ENCODE assay signal across 16 cellular contexts in genomic region chr21:36783612-36784383, GRCh38.
DNase-seq lines count a peak whose midpoint lies in the region; ATAC-seq and TF ChIP-seq lines count a peak whose summit lies in the region.
"Had no signal": no experiment of that assay in that cellular context is flagged by ENCODE, and none has a peak within 500 bp of the region (broad histone marks: within the 10 kb centered on the region; RNA-seq: fewer than 3 reads in every experiment).

No MANE protein-coding gene starts in this region.

- no peak overlapping the region for H3K27ac Mint-ChIP-seq in stimulated activated naive B cell treated with anti-CD40 and anti-IgM and Interleukin-4, amounts not matched to agents 10 μg/mL and 1 μg/mL and 100 μg/mL, for 72 hours
- H3K27ac Mint-ChIP-seq: activated B cell treated with CpG ODN at 0.5 μM for 24 hours had no signal

- no peak overlapping the region for H3K4me3 ChIP-seq in esophagus (ENCODE audit: low read depth in 1 of 2, low read length in 2 of 2)
- H3K4me3 ChIP-seq in skeletal muscle cell (ENCODE audit: low read depth, low read length): no peak overlapping the region
- H3K4me3 ChIP-seq: HAP-1, Peyer's patch had no signal

- peaks cover 0 to 2% of the 10 kb centered on the region in 2 donors for H3K9me3 Mint-ChIP-seq in stimulated activated naive B cell treated with anti-CD40 and anti-IgM and Interleukin-4, amounts not matched to agents 10 μg/mL and 1 μg/mL and 100 μg/mL, for 72 hours
- H3K9me3 Mint-ChIP-seq: activated B cell treated with CpG ODN at 0.5 μM for 24 hours had no signal

- WGBS in esophagus, 2 donors: 88% methylated on average over 8 of the region's 8 CpGs

- ATAC-seq in HG03095 (IDR thresholded peaks at IDR 0.05; ENCODE audit: unreplicated experiment) (no peak), left lobe of liver (no peak)
- ATAC-seq in stimulated activated naive B cell treated with anti-CD40 and anti-IgM and Interleukin-4, amounts not matched to agents 10 μg/mL and 1 μg/mL and 100 μg/mL, for 72 hours (replicated peaks): no peak

- H3K4me3 Mint-ChIP-seq in stimulated activated naive B cell treated with anti-CD40 and anti-IgM and Interleukin-4, amounts not matched to agents 10 μg/mL and 1 μg/mL and 100 μg/mL, for 72 hours: no peak overlapping the region
- H3K4me3 Mint-ChIP-seq: activated B cell treated with CpG ODN at 0.5 μM for 24 hours, neural crest cell had no signal

- peaks cover 3 to 12% of the 10 kb centered on the region in 2 donors for H3K4me1 ChIP-seq in esophagus (ENCODE audit: control insufficient read depth in 2 of 2, insufficient read depth in 2 of 2, low read length in 1 of 2)
- H3K4me1 ChIP-seq: Peyer's patch had no signal

- no peaks in the 10 kb centered on the region for H3K27me3 ChIP-seq in esophagus (ENCODE audit: control insufficient read depth in 1 of 2, insufficient read depth in 2 of 2, low read length in 2 of 2)
- H3K27me3 ChIP-seq: Peyer's patch had no signal

- no peaks in the 10 kb centered on the region for H3K9me3 ChIP-seq in esophagus (ENCODE audit: control insufficient read depth in 2 of 2, insufficient read depth in 1 of 2, low read depth in 1 of 2, low read length in 1 of 2)
- H3K9me3 ChIP-seq: HAP-1, Peyer's patch had no signal

- H3K27ac ChIP-seq in RWPE1 (peak overlapping the region; percentile 74), esophagus (ENCODE audit: low read depth in 2 of 2, low read length in 1 of 2) (peak overlapping the region; percentile 54 to 66)
- H3K27ac ChIP-seq: HL-60, Peyer's patch had no signal

- H3K36me3 Mint-ChIP-seq in stimulated activated naive B cell treated with anti-CD40 and anti-IgM and Interleukin-4, amounts not matched to agents 10 μg/mL and 1 μg/mL and 100 μg/mL, for 72 hours: peaks cover 0 to 12% of the 10 kb centered on the region in 2 donors

- DNase-seq in NCI-H2029 (lab: John Stamatoyannopoulos, UW): peak; percentile 35
- no peak for DNase-seq in NCI-H2029 treated with DMSO at 0.1 percent for 48 hours (lab: John Stamatoyannopoulos, UW)
- peak; percentile 85 for DNase-seq in RWPE1 (ENCODE audit: low spot score)
- DNase-seq in skeletal muscle cell (ENCODE audit: low read depth): peak; percentile 47
- DNase-seq in stimulated activated naive B cell treated with anti-CD40 and anti-IgM and Interleukin-4, amounts not matched to agents 10 μg/mL and 1 μg/mL and 100 μg/mL, for 72 hours: no peak
- no peak for DNase-seq in left lobe of liver (ENCODE audit: low spot score)
- DNase-seq: activated B cell treated with CpG ODN at 0.5 μM for 24 hours, activated gamma-delta T cell treated with Interleukin-2 at 50 U/mL for 16 hours, GDM1, NCI-H1436 treated with DMSO at 0.1 percent for 48 hours had no signal

- no peaks in the 10 kb centered on the region for H3K4me1 Mint-ChIP-seq in stimulated activated naive B cell treated with anti-CD40 and anti-IgM and Interleukin-4, amounts not matched to agents 10 μg/mL and 1 μg/mL and 100 μg/mL, for 72 hours
- H3K4me1 Mint-ChIP-seq: activated B cell treated with CpG ODN at 0.5 μM for 24 hours had no signal

- no peak for TF ChIP-seq CTCF in RWPE1 (conservative IDR thresholded peaks at IDR 0.05; ENCODE audit: low read depth)

- no peaks in the 10 kb centered on the region for H3K36me3 ChIP-seq in esophagus (ENCODE audit: control insufficient read depth in 2 of 2, insufficient read depth in 2 of 2, low read length in 1 of 2)
- H3K36me3 ChIP-seq: HAP-1, Peyer's patch had no signal

- POLR2A ChIA-PET in RWPE1 (lab: Yijun Ruan, JAX; ENCODE audit: low non-redundant PET): no interaction called here

- CTCF ChIA-PET in RWPE1 (lab: Yijun Ruan, JAX): interaction anchor here (0.6 to 0.7 kb wide), 2 partner anchors 11 to 24 kb away, joined by 3 to 4 read pairs; no protein-coding TSS in a partner anchor

- no peaks in the 10 kb centered on the region for H3K27me3 Mint-ChIP-seq in stimulated activated naive B cell treated with anti-CD40 and anti-IgM and Interleukin-4, amounts not matched to agents 10 μg/mL and 1 μg/mL and 100 μg/mL, for 72 hours
- H3K27me3 Mint-ChIP-seq: activated B cell treated with CpG ODN at 0.5 μM for 24 hours had no signal

Comparison
In these comparisons a context has a peak if more than half of its experiments do, and no peak if none do; other contexts are left out.
1. DNase-seq: peak in NCI-H2029 (single experiment), RWPE1 (single experiment) and skeletal muscle cell (single experiment); none in NCI-H2029 treated with DMSO at 0.1 percent for 48 hours (single experiment), stimulated activated naive B cell treated with anti-CD40 and anti-IgM and Interleukin-4, amounts not matched to agents 10 μg/mL and 1 μg/mL and 100 μg/mL, for 72 hours (single experiment) and left lobe of liver (single experiment).